Comparison of ENCODE assay signal across 1 cellular context in genomic region chr19:46069841-46070341, GRCh38.
A peak's percentile ranks its signal among the peaks of the same experiment; 100 is the strongest.
TF ChIP-seq lines count a peak whose summit lies in the region.

No MANE protein-coding gene starts in this region.

TF ChIP-seq in SK-N-SH, 30 proteins besides CTCF, POLR2A, EP300 and RAD21 (continued from another document):
- TF ChIP-seq REST (IDR thresholded peaks at IDR 0.05; ENCODE audit: low read depth, low read length) = no peak
- TF ChIP-seq RXRA (IDR thresholded peaks at IDR 0.05; ENCODE audit: borderline replicate concordance, low read depth) = no peak
- TF ChIP-seq USF1 (IDR thresholded peaks at IDR 0.05; ENCODE audit: borderline replicate concordance, low read depth) = no peak
- no peak for TF ChIP-seq GABPA (IDR thresholded peaks at IDR 0.05; ENCODE audit: low read depth)
- TF ChIP-seq FOXM1 (IDR thresholded peaks at IDR 0.05; ENCODE audit: low read depth) = 0 out of 2 replicates have a peak, but pooled peaks have one; percentile 19
TF ChIP-seq in SK-N-SH: peak in this region for 6.
